6 cellular contexts compared by ENCODE assay signal in genomic region chr14:22822017-22822618, GRCh38. TPM values are rescaled to one million over a fixed set of nuclear protein-coding genes. Genes with fewer than 3 reads are reported as not detected.
DNase-seq lines count a peak whose midpoint lies in the region; ATAC-seq lines count a peak whose summit lies in the region.

No MANE protein-coding gene starts in this region.

- no peak for DNase-seq in activated CD8-positive, alpha-beta T cell treated with anti-CD3 and anti-CD28 coated beads, Interleukin-2, amount 10 ng/mL, durations not matched to agents 7 days and 5 days
- no peak for DNase-seq in ureter (ENCODE audit: low spot score)
- no peak for DNase-seq in activated CD8-positive, alpha-beta memory T cell treated with anti-CD3 and anti-CD28 coated beads, Interleukin-2, amount 50 U/mL, for 4 hours
- DNase-seq in activated CD8-positive, alpha-beta memory T cell treated with anti-CD3 and anti-CD28 coated beads for 24 hours: no peak

- no peak overlapping the region for H3K27ac Mint-ChIP-seq in activated CD8-positive, alpha-beta T cell treated with anti-CD3 and anti-CD28 coated beads, Interleukin-2, amount 10 ng/mL, durations not matched to agents 7 days and 5 days

- H3K27ac ChIP-seq in BLaER1 (peak overlapping the region; percentile 65), mesodermal cell (ENCODE audit: low read depth, low read length, severe bottlenecking) (peak overlapping the region; percentile 83)

- H3K9me3 Mint-ChIP-seq in activated CD8-positive, alpha-beta T cell treated with anti-CD3 and anti-CD28 coated beads, Interleukin-2, amount 10 ng/mL, durations not matched to agents 7 days and 5 days (ENCODE audit: insufficient read depth): no peaks in the 10 kb centered on the region

- CTCF ChIA-PET in activated CD8-positive, alpha-beta T cell treated with anti-CD3 and anti-CD28 coated beads, Interleukin-2, amount 10 ng/mL, durations not matched to agents 7 days and 5 days (lab: Charles Lee): interaction anchor here (0.6 to 23.8 kb wide), 28 partner anchors 8 to 251 kb away, joined by 3 to 590 read pairs (median 7); partner anchors contain the start of genes HAUS4, LRP10, OXA1L and RBM23

- peaks cover 24% of the 10 kb centered on the region for H3K27me3 Mint-ChIP-seq in activated CD8-positive, alpha-beta T cell treated with anti-CD3 and anti-CD28 coated beads, Interleukin-2, amount 10 ng/mL, durations not matched to agents 7 days and 5 days (ENCODE audit: low read depth)

- H3K9me3 ChIP-seq in BLaER1 (no peaks in the 10 kb centered on the region), mesodermal cell (ENCODE audit: control insufficient read depth, low read length) (no peaks in the 10 kb centered on the region)

- no peaks in the 10 kb centered on the region for H3K27me3 ChIP-seq in BLaER1

- H4K20me1 ChIP-seq in BLaER1: no peaks in the 10 kb centered on the region

- H3K4me2 ChIP-seq in BLaER1: peak overlapping the region; percentile 81

- H3K4me1 Mint-ChIP-seq in activated CD8-positive, alpha-beta T cell treated with anti-CD3 and anti-CD28 coated beads, Interleukin-2, amount 10 ng/mL, durations not matched to agents 7 days and 5 days (ENCODE audit: low read depth): peaks cover 32% of the 10 kb centered on the region

- 0 out of 2 replicates have a peak overlapping the region, but pooled peaks have one; percentile 9 for H3K4me3 ChIP-seq in BLaER1
- H3K4me3 ChIP-seq in mesodermal cell (ENCODE audit: extremely low read depth, insufficient read depth, low read length, poor library complexity, severe bottlenecking): peak overlapping the region; percentile 24

- WGBS in mesodermal cell (ENCODE audit: insufficient coverage in 2 of 2), 2 experiments: 12 to 17% methylated on average over 18 to 22 of the region's 34 CpGs

- H3K4me1 ChIP-seq in BLaER1 (peaks cover 77% of the 10 kb centered on the region), mesodermal cell (ENCODE audit: control insufficient read depth, insufficient read depth, low read length, poor library complexity, severe bottlenecking) (peaks cover 53% of the 10 kb centered on the region)

- no peak for ATAC-seq in activated CD8-positive, alpha-beta T cell treated with anti-CD3 and anti-CD28 coated beads, Interleukin-2, amount 10 ng/mL, durations not matched to agents 7 days and 5 days

- peak overlapping the region; percentile 39 for H3K4me3 Mint-ChIP-seq in activated CD8-positive, alpha-beta T cell treated with anti-CD3 and anti-CD28 coated beads, Interleukin-2, amount 10 ng/mL, durations not matched to agents 7 days and 5 days

- no peaks in the 10 kb centered on the region for H3K36me3 Mint-ChIP-seq in activated CD8-positive, alpha-beta T cell treated with anti-CD3 and anti-CD28 coated beads, Interleukin-2, amount 10 ng/mL, durations not matched to agents 7 days and 5 days (ENCODE audit: low read depth)

- no peaks in the 10 kb centered on the region for H3K36me3 ChIP-seq in BLaER1
- no peaks in the 10 kb centered on the region for H3K36me3 ChIP-seq in mesodermal cell (ENCODE audit: control insufficient read depth, insufficient read depth, low read length)

- H3K9ac ChIP-seq in BLaER1: no peak overlapping the region; the same call in 1 of the 2 replicates

- POLR2A ChIA-PET in activated CD8-positive, alpha-beta T cell treated with anti-CD3 and anti-CD28 coated beads, Interleukin-2, amount 10 ng/mL, durations not matched to agents 7 days and 5 days (lab: Charles Lee): interaction anchor here (1.3 kb wide), 1 partner anchor 31 kb away, joined by 8 read pairs; no protein-coding TSS in a partner anchor

RNA-seq across cellular contexts. Expression of gene SLC7A7, which starts 6.9 kb away (rescaled TPM):
- total RNA-seq in activated CD8-positive, alpha-beta T cell treated with anti-CD3 and anti-CD28 coated beads, Interleukin-2, amount 10 ng/mL, durations not matched to agents 7 days and 5 days: under 1 TPM in 1 of 2 experiments, not detected in 1; 0.23 TPM
- polyA plus RNA-seq in mesodermal cell (2013, experiment 1 of 2): 11.4 TPM
- polyA plus RNA-seq in mesodermal cell (2013, experiment 2 of 2): 11.6 TPM
- total RNA-seq in ureter: 10.6 TPM

RNA-seq across cellular contexts. Expression of gene MRPL52, which starts 7.6 kb away (rescaled TPM):
- total RNA-seq in activated CD8-positive, alpha-beta T cell treated with anti-CD3 and anti-CD28 coated beads, Interleukin-2, amount 10 ng/mL, durations not matched to agents 7 days and 5 days: 10 to 100 TPM; 93.9 to 97.3 TPM
- 158 TPM for polyA plus RNA-seq in mesodermal cell (2013, experiment 1 of 2)
- polyA plus RNA-seq in mesodermal cell (2013, experiment 2 of 2): 156 TPM
- total RNA-seq in ureter: 77.8 TPM

RNA-seq across cellular contexts. Expression of gene MMP14, which starts 14.3 kb away (rescaled TPM):
- 1 to 10 TPM; 1.8 to 2.4 TPM for total RNA-seq in activated CD8-positive, alpha-beta T cell treated with anti-CD3 and anti-CD28 coated beads, Interleukin-2, amount 10 ng/mL, durations not matched to agents 7 days and 5 days
- polyA plus RNA-seq in mesodermal cell (2013, experiment 1 of 2): 340 TPM
- 281 TPM for polyA plus RNA-seq in mesodermal cell (2013, experiment 2 of 2)
- 172 TPM for total RNA-seq in ureter

RNA-seq across cellular contexts. Expression of gene LRP10, which starts 49.4 kb away (rescaled TPM):
- total RNA-seq in activated CD8-positive, alpha-beta T cell treated with anti-CD3 and anti-CD28 coated beads, Interleukin-2, amount 10 ng/mL, durations not matched to agents 7 days and 5 days: 10 to 100 TPM; 37.1 to 40.7 TPM
- 64.8 TPM for polyA plus RNA-seq in mesodermal cell (2013, experiment 1 of 2)
- 49.4 TPM for polyA plus RNA-seq in mesodermal cell (2013, experiment 2 of 2)
- total RNA-seq in ureter: 128 TPM

RNA-seq across cellular contexts. Expression of gene OXA1L, which starts 55.6 kb away (rescaled TPM):
- total RNA-seq in activated CD8-positive, alpha-beta T cell treated with anti-CD3 and anti-CD28 coated beads, Interleukin-2, amount 10 ng/mL, durations not matched to agents 7 days and 5 days: 100 to 1,000 TPM; 104 to 107 TPM
- polyA plus RNA-seq in mesodermal cell (2013, experiment 1 of 2): 123 TPM
- 125 TPM for polyA plus RNA-seq in mesodermal cell (2013, experiment 2 of 2)
- total RNA-seq in ureter: 93.5 TPM

Comparison
In these comparisons a context has a peak if more than half of its experiments do, and no peak if none do; other contexts are left out.
1. RNA of gene MMP14, which starts 14.3 kb away (total RNA-seq): 172 TPM in ureter (single experiment); 1.8 to 2.4 TPM in activated CD8-positive, alpha-beta T cell treated with anti-CD3 and anti-CD28 coated beads, Interleukin-2, amount 10 ng/mL, durations not matched to agents 7 days and 5 days; every median in the first group is over 10 times any median in the second.